In genomic region chr10:24724381-24725228, GRCh38 we compare ENCODE assay signal across 8 cellular contexts. TPM values are rescaled to one million over a fixed set of nuclear protein-coding genes. Genes with fewer than 3 reads are reported as not detected.
DNase-seq lines count a peak whose midpoint lies in the region; ATAC-seq, FAIRE-seq and TF ChIP-seq lines count a peak whose summit lies in the region.

No MANE protein-coding gene starts in this region.

- H3K27me3 ChIP-seq in keratinocyte (ENCODE audit: control insufficient read depth, extremely low read depth, insufficient read depth, low read length) = no peaks in the 10 kb centered on the region

- H3K9me3 ChIP-seq in keratinocyte (ENCODE audit: control insufficient read depth, low read depth, low read length) = no peaks in the 10 kb centered on the region

- peaks cover 4 to 11% of the 10 kb centered on the region in 2 experiments for H3K36me3 ChIP-seq in keratinocyte (ENCODE audit: control insufficient read depth in 2 of 2, extremely low read depth in 1 of 2, insufficient read depth in 2 of 2, low read length in 2 of 2)

- H3K9ac ChIP-seq in keratinocyte (ENCODE audit: control insufficient read depth, extremely low read depth, insufficient read depth, low read length) = peak overlapping the region; percentile 80

- peaks cover 34% of the 10 kb centered on the region for H3K79me2 ChIP-seq in keratinocyte (ENCODE audit: control insufficient read depth, insufficient read depth, low read length)

- H3K4me1 ChIP-seq in keratinocyte (ENCODE audit: control insufficient read depth, extremely low read depth, insufficient read depth, low read length) = peaks cover 22% of the 10 kb centered on the region

- no peak for TF ChIP-seq CTCF in keratinocyte (optimal IDR thresholded peaks at IDR 0.05 in 1 of 3, IDR thresholded peaks at IDR 0.05 in 1 of 3, conservative IDR thresholded peaks at IDR 0.05 in 1 of 3; ENCODE audit: extremely low read depth in 1 of 3, insufficient read depth in 2 of 3, low read length in 3 of 3)

- H3K4me3 ChIP-seq in keratinocyte (ENCODE audit: control insufficient read depth in 2 of 3, extremely low read depth in 1 of 3, insufficient read depth in 2 of 3, low read depth in 1 of 3, low read length in 3 of 3) = peak overlapping the region; percentile 70 to 87 (median 76)

- H3K27ac ChIP-seq in keratinocyte (ENCODE audit: control insufficient read depth, insufficient read depth, low read length) = peak overlapping the region; percentile 79

- TF ChIP-seq POLR2A in GM19099 (IDR thresholded peaks at IDR 0.05; ENCODE audit: extremely low read depth, insufficient read length, low read depth) = peak; percentile 78

- peak overlapping the region; percentile 78 for H3K4me2 ChIP-seq in keratinocyte (ENCODE audit: control insufficient read depth, extremely low read depth, insufficient read depth, low read depth, low read length)

- H2AFZ ChIP-seq in keratinocyte (ENCODE audit: control insufficient read depth, low read length) = peak overlapping the region; percentile 86

- DNase-seq in AML-193 (lab: John Stamatoyannopoulos, UW) (peak; percentile 87 to 95), NCI-H446 treated with DMSO at 0.1 percent for 48 hours (lab: John Stamatoyannopoulos, UW) (peak; percentile 91), cerebellar nuclear complex (lab: John Stamatoyannopoulos, UW) (peak; percentile 92 to 99), keratinocyte (ENCODE audit: low read depth, low spot score) (peak; percentile 80)
- peak; percentile 93 for DNase-seq in activated CD4-positive, CD25-positive, alpha-beta regulatory T cell treated with anti-CD3 and anti-CD28 coated beads, Interleukin-2, amount 50 U/mL, for 72 hours
- DNase-seq in stimulated activated CD4-positive, alpha-beta T cell treated with anti-CD3 and anti-CD28 coated beads, Interleukin-12 subunit alpha, Interleukin-12 subunit beta, amount 100 ng/mL, for 48 hours (ENCODE audit: low read depth in 2 of 3, low spot score in 1 of 3) = peak; percentile 92 to 96 (median 94)

- dilution Hi-C loops in keratinocyte (cut with MboI; ENCODE audit: extremely low pct_ligation_motif_present, low sequenced_read_pairs) = no loop called here

- ATAC-seq in HG03378 (IDR thresholded peaks at IDR 0.05; ENCODE audit: unreplicated experiment) = peak; percentile 94

- peak; percentile 72 for FAIRE-seq in keratinocyte (lab: Jason Lieb, UNC)

- no peaks in the 10 kb centered on the region for H4K20me1 ChIP-seq in keratinocyte (ENCODE audit: control insufficient read depth, extremely low read depth, insufficient read depth, low read length)

- no peaks in the 10 kb centered on the region for H3K9me1 ChIP-seq in keratinocyte (ENCODE audit: control insufficient read depth, extremely low read depth, insufficient read depth, low read length)

RNA-seq across cellular contexts. Expression of gene ARHGAP21, which starts 0.9 kb away (rescaled TPM):
- 61.1 to 78.5 TPM (median 76.0 TPM) in 3 replicates for polyA plus RNA-seq in keratinocyte
- polyA plus RNA-seq in keratinocyte (2011; ENCODE audit: low read depth) = 59.0 TPM
- 52.8 and 93.6 TPM in 2 replicates for polyA plus RNA-seq in keratinocyte (2011; cell fraction: cytosol; rRNA removed)
- 93.4 and 98.3 TPM in 2 replicates for polyA plus RNA-seq in keratinocyte (2011; cell fraction: nucleus; rRNA removed)
- 30.7 and 46.7 TPM in 2 replicates for polyA plus RNA-seq in keratinocyte (2012; ENCODE audit: low replicate concordance)
- 56.9 to 165 TPM (median 88.6 TPM) in 3 replicates for polyA minus RNA-seq in keratinocyte
- polyA minus RNA-seq in keratinocyte (2011; cell fraction: cytosol; rRNA and poly(A)+ RNA removed) = 60.8 TPM
- polyA minus RNA-seq in keratinocyte (2011; cell fraction: nucleus; rRNA and poly(A)+ RNA removed) = 87.8 and 145 TPM in 2 replicates

Comparison
In these comparisons a context has a peak if more than half of its experiments do, and no peak if none do; other contexts are left out.
1. Peak in every context shown above with its lines: DNase-seq, ATAC-seq, H3K4me3 ChIP-seq and H3K27ac ChIP-seq.